8 cellular contexts compared by ENCODE assay signal in the genomic region with DNA sequence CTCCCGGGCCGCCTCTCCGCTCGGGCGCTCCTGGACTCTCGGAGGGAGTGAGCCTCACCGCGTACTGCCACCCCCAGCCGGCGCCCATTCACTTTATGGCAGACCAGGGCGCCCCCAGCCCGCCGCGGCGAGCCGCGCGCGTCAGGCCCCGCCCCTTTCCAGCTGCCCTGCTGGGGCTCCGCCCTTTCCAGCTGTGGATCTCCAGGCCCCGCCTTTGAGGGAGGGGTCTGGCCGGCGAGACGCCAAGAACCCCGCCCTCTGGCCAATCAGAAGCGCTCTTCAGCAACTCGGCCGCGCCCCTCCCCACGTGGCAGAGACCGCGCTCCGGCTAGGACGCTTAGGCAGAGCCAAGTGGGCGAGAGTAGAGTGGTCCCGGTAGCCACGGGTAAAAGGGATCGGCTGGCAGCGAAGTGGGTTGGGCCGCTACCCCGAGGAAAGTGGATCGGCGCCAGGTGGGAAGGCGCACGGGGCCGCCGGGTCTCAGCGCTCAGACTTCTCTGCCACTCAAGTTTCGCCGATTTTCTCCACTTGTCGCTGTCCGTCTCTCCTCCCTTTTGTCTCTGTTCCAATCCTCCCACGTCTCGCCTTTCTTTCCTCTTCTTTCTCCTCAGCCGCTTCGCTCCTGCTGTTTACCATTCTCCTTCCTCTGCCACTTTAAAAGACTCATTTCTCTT. TPM values are rescaled to one million over a fixed set of nuclear protein-coding genes. Genes with fewer than 3 reads are reported as not detected.
DNase-seq lines count a peak whose midpoint lies in the region; ATAC-seq, FAIRE-seq and TF ChIP-seq lines count a peak whose summit lies in the region.

A gene (minus strand): TSS at position 69 of the 674 bp plus-strand sequence. CDS start 9,432 bp downstream, outside the sequence.

- H3K36me3 ChIP-seq in right lobe of liver: no peaks in the 10 kb centered on the region

- H3K4me3 ChIP-seq in GM12875 (ENCODE audit: low read depth, low read length) (peak within 1 kb of the TSS; percentile 70), right lobe of liver (peak within 1 kb of the TSS; percentile 51 to 59 (median 53))

- DNase-seq in NCI-H2196 (lab: John Stamatoyannopoulos, UW; ENCODE audit: unreplicated experiment) (peak; percentile 73), dermis blood vessel endothelial cell (peak; percentile 86), right lobe of liver (peak; percentile 87 to 89 (median 89)), H54 (ENCODE audit: insufficient read length, low spot score) (no peak)
- peak; percentile 83 to 85 for DNase-seq in activated CD4-positive, alpha-beta T cell treated with anti-CD3 and anti-CD28 coated beads, Interleukin-2, amount 50 U/mL, for 4 hours
- DNase-seq in stimulated activated CD4-positive, alpha-beta T cell treated with anti-CD3 and anti-CD28 coated beads, Interleukin-2, amount 100 ng/mL, for 4 hours (ENCODE audit: low read depth): peak; percentile 84

- TF ChIP-seq CTCF in GM12875 (IDR thresholded peaks at IDR 0.05; ENCODE audit: borderline replicate concordance, insufficient read depth, low read depth, low read length) (no peak), right lobe of liver (IDR thresholded peaks at IDR 0.05) (no peak)

- H3K27me3 ChIP-seq in right lobe of liver: no peaks in the 10 kb centered on the region

- ATAC-seq in HG02763 (IDR thresholded peaks at IDR 0.05; ENCODE audit: unreplicated experiment): peak; percentile 32
- ATAC-seq in right lobe of liver: peak; percentile 56 to 71 (median 62)

- H3K9me3 ChIP-seq in right lobe of liver: no peaks in the 10 kb centered on the region

- peaks cover 0 to 20% (median 3%) of the 10 kb centered on the region in 4 donors for H3K4me1 ChIP-seq in right lobe of liver

- FAIRE-seq in H54 (lab: Jason Lieb, UNC): no peak

- TF ChIP-seq POLR2A in right lobe of liver (IDR thresholded peaks at IDR 0.05) (no peak), H54 (IDR thresholded peaks at IDR 0.05; ENCODE audit: low read depth, low read length) (no peak)

- WGBS in right lobe of liver (ENCODE audit: insufficient coverage, low coverage, low lambda C conversion rate, missing lambda C conversion rate): 0% methylated on average over 13 of the region's 57 CpGs

- H3K27ac ChIP-seq in right lobe of liver: no peak within 1 kb of the TSS

- intact Hi-C loops in right lobe of liver (cut with DNase I): no loop called here

RNA-seq across cellular contexts. Expression of the gene that starts here (rescaled TPM):
- not detected in 2 replicates for total RNA-seq in dermis blood vessel endothelial cell
- total RNA-seq in right lobe of liver: not detected

Comparison
In these comparisons a context has a peak if more than half of its experiments do, and no peak if none do; other contexts are left out.
1. Peak in DNase-seq in dermis blood vessel endothelial cell; RNA of the gene not detected or under 1 TPM.
2. Peak in DNase-seq, ATAC-seq and H3K4me3 ChIP-seq in right lobe of liver; RNA of the gene not detected or under 1 TPM.